In genomic region chr7:17312641-17313040, GRCh38 we compare ENCODE assay signal across 10 cellular contexts.
"Had no signal": no experiment of that assay in that cellular context is flagged by ENCODE, and none has a peak within 500 bp of the region (broad histone marks: within the 10 kb centered on the region; RNA-seq: fewer than 3 reads in every experiment).

No MANE protein-coding gene starts in this region.

- H3K27me3 Mint-ChIP-seq: activated B cell treated with CpG ODN at 0.5 μM for 24 hours; activated CD4-positive, alpha-beta T cell treated with anti-CD3 and anti-CD28 coated beads, Interleukin-2, amount 10 ng/mL, durations not matched to agents 7 days and 5 days; activated T-helper 17 cell treated with anti-CD3 and anti-CD28 coated beads, Interleukin-2, amount 50 U/mL, for 72 hours had no signal

- ATAC-seq: activated T-helper 17 cell treated with anti-CD3 and anti-CD28 coated beads, Interleukin-2, amount 50 U/mL, for 72 hours had no signal

- DNase-seq: activated B cell treated with CpG ODN at 0.5 μM for 24 hours; activated CD4-positive, alpha-beta T cell treated with anti-CD3 and anti-CD28 coated beads, Interleukin-2, amount 10 ng/mL, durations not matched to agents 7 days and 5 days; activated CD8-positive, alpha-beta memory T cell treated with anti-CD3 and anti-CD28 coated beads for 24 hours; activated naive CD4-positive, alpha-beta T cell treated with anti-CD3 and anti-CD28 coated beads for 36 hours; caudate nucleus; colonic mucosa; effector CD4-positive, alpha-beta T cell; ovary; trophoblast cell had no signal

- H3K27ac Mint-ChIP-seq: activated B cell treated with CpG ODN at 0.5 μM for 24 hours; activated CD4-positive, alpha-beta T cell treated with anti-CD3 and anti-CD28 coated beads, Interleukin-2, amount 10 ng/mL, durations not matched to agents 7 days and 5 days; activated naive CD4-positive, alpha-beta T cell treated with anti-CD3 and anti-CD28 coated beads for 36 hours; activated T-helper 17 cell treated with anti-CD3 and anti-CD28 coated beads, Interleukin-2, amount 50 U/mL, for 72 hours had no signal

- H3K4me3 ChIP-seq: colonic mucosa, ovary had no signal

- H3K9me3 Mint-ChIP-seq: activated B cell treated with CpG ODN at 0.5 μM for 24 hours; activated CD4-positive, alpha-beta T cell treated with anti-CD3 and anti-CD28 coated beads, Interleukin-2, amount 10 ng/mL, durations not matched to agents 7 days and 5 days; activated naive CD4-positive, alpha-beta T cell treated with anti-CD3 and anti-CD28 coated beads for 36 hours; activated T-helper 17 cell treated with anti-CD3 and anti-CD28 coated beads, Interleukin-2, amount 50 U/mL, for 72 hours had no signal

- H3K9me3 ChIP-seq: colonic mucosa, ovary had no signal

- H3K4me1 ChIP-seq: colonic mucosa had no signal

- H3K27ac ChIP-seq: colonic mucosa, ovary had no signal

- H3K27me3 ChIP-seq: colonic mucosa, ovary had no signal

- H3K4me3 Mint-ChIP-seq: activated B cell treated with CpG ODN at 0.5 μM for 24 hours; activated CD4-positive, alpha-beta T cell treated with anti-CD3 and anti-CD28 coated beads, Interleukin-2, amount 10 ng/mL, durations not matched to agents 7 days and 5 days; activated naive CD4-positive, alpha-beta T cell treated with anti-CD3 and anti-CD28 coated beads for 36 hours; activated T-helper 17 cell treated with anti-CD3 and anti-CD28 coated beads, Interleukin-2, amount 50 U/mL, for 72 hours had no signal

- H3K36me3 ChIP-seq: colonic mucosa, ovary had no signal
